In the genomic region with DNA sequence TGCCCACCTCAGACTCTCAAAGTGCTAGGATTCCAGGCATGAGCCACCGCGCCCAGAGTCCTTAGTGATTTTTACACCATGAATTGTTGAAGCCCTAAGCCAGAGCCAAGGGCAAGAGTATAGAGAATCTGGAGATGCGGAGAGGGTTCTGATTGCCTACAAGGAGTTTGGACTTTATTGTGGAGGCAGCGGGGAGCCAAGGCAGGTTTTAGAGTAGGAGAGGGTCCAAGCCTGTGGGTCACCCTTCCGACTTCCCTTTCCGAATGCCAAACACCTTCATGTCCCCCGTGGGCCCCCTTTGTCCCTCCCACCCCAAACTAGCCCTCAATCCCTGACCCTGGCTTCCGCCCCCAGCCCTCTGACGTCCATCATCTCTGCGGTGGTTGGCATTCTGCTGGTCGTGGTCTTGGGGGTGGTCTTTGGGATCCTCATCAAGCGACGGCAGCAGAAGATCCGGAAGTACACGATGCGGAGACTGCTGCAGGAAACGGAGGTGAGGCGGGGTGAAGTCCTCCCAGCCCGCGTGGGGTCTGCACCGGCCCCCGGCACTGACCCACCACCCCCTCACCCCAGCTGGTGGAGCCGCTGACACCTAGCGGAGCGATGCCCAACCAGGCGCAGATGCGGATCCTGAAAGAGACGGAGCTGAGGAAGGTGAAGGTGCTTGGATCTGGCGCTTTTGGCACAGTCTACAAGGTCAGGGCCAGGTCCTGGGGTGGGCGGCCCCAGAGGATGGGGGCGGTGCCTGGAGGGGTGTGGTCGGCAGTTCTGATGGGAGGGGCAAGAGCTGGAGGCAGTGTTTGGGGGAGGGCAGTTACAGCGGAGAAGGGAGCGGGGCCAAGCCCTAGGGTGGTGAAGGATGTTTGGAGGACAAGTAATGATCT, we compare ENCODE assay signal across 1 cellular context.
TF ChIP-seq lines count a peak whose summit lies in the region.

No MANE protein-coding gene starts in this region.

TF ChIP-seq in GM23338, 12 proteins besides CTCF, POLR2A, EP300 and RAD21:
- TF ChIP-seq, protein P1, sequence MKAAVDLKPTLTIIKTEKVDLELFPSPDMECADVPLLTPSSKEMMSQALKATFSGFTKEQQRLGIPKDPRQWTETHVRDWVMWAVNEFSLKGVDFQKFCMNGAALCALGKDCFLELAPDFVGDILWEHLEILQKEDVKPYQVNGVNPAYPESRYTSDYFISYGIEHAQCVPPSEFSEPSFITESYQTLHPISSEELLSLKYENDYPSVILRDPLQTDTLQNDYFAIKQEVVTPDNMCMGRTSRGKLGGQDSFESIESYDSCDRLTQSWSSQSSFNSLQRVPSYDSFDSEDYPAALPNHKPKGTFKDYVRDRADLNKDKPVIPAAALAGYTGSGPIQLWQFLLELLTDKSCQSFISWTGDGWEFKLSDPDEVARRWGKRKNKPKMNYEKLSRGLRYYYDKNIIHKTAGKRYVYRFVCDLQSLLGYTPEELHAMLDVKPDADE (IDR thresholded peaks at IDR 0.05) = no peak
